Comparison of ENCODE assay signal across 21 cellular contexts in genomic region chr5:79802995-79803394, GRCh38.
A peak's percentile ranks its signal among the peaks of the same experiment; 100 is the strongest.
DNase-seq lines count a peak whose midpoint lies in the region; ATAC-seq, FAIRE-seq and TF ChIP-seq lines count a peak whose summit lies in the region.
"Had no signal": no experiment of that assay in that cellular context is flagged by ENCODE, and none has a peak within 500 bp of the region (broad histone marks: within the 10 kb centered on the region; RNA-seq: fewer than 3 reads in every experiment).

No MANE protein-coding gene starts in this region.

- H3K27me3 Mint-ChIP-seq in effector memory CD8-positive, alpha-beta T cell = peaks cover 0 to 5% of the 10 kb centered on the region in 2 donors
- H3K27me3 Mint-ChIP-seq in stimulated activated memory B cell treated with anti-CD40 and anti-IgM and Interleukin-4, amounts not matched to agents 10 μg/mL and 1 μg/mL and 100 μg/mL, for 72 hours = no peaks in the 10 kb centered on the region
- H3K27me3 Mint-ChIP-seq: T-helper 17 cell had no signal

- intact Hi-C loops in Right ventricle myocardium inferior (cut with DNase I) = no loop called here
- intact Hi-C loops in left colon (cut with DNase I, micrococcal nuclease) = no loop called here

- H3K4me1 Mint-ChIP-seq in effector memory CD8-positive, alpha-beta T cell (ENCODE audit: low read depth in 2 of 2) = peaks cover 0 to 6% of the 10 kb centered on the region in 2 donors
- H3K4me1 Mint-ChIP-seq in stimulated activated memory B cell treated with anti-CD40 and anti-IgM and Interleukin-4, amounts not matched to agents 10 μg/mL and 1 μg/mL and 100 μg/mL, for 72 hours = peaks cover 11% of the 10 kb centered on the region

- ATAC-seq in Right ventricle myocardium inferior (no peak), left colon (peak; percentile 72)
- no peak for ATAC-seq in effector memory CD8-positive, alpha-beta T cell (replicated peaks)
- no peak for ATAC-seq in stimulated activated memory B cell treated with anti-CD40 and anti-IgM and Interleukin-4, amounts not matched to agents 10 μg/mL and 1 μg/mL and 100 μg/mL, for 72 hours
- ATAC-seq: GM23338, Panc1, T-helper 17 cell had no signal

- H3K4me1 ChIP-seq in cardiac muscle cell (ENCODE audit: low read depth) = peaks cover 5% of the 10 kb centered on the region

- FAIRE-seq in GM12891 (lab: Jason Lieb, UNC) = peak; percentile 45
- FAIRE-seq: A204.1, GM12892, HTR-8/SVneo had no signal

- H3K27me3 ChIP-seq in cardiac muscle cell = no peaks in the 10 kb centered on the region

- no peak for TF ChIP-seq CTCF in cardiac muscle cell (IDR thresholded peaks at IDR 0.05; ENCODE audit: low read depth, low read length)

- peaks cover 33% of the 10 kb centered on the region for H3K36me3 ChIP-seq in cardiac muscle cell

- H3K4me3 Mint-ChIP-seq in effector memory CD8-positive, alpha-beta T cell = no peak overlapping the region
- H3K4me3 Mint-ChIP-seq in stimulated activated memory B cell treated with anti-CD40 and anti-IgM and Interleukin-4, amounts not matched to agents 10 μg/mL and 1 μg/mL and 100 μg/mL, for 72 hours = no peak overlapping the region
- H3K4me3 Mint-ChIP-seq: CD4-positive, CD25-positive, alpha-beta regulatory T cell; GM23338; IgD-negative memory B cell; T-helper 17 cell had no signal

- no peak overlapping the region for H3K27ac Mint-ChIP-seq in effector memory CD8-positive, alpha-beta T cell
- H3K27ac Mint-ChIP-seq in stimulated activated memory B cell treated with anti-CD40 and anti-IgM and Interleukin-4, amounts not matched to agents 10 μg/mL and 1 μg/mL and 100 μg/mL, for 72 hours = no peak overlapping the region
- H3K27ac Mint-ChIP-seq: CD4-positive, CD25-positive, alpha-beta regulatory T cell; GM23338; IgD-negative memory B cell; T-helper 17 cell had no signal

- no peaks in the 10 kb centered on the region for H3K9me3 ChIP-seq in cardiac muscle cell (ENCODE audit: low read depth)

- H3K27ac ChIP-seq in cardiac muscle cell = peak overlapping the region; percentile 27

- TF ChIP-seq POLR2A in GM12891 (IDR thresholded peaks at IDR 0.05; ENCODE audit: low read depth, low read length) = no peak

- H3K9me3 Mint-ChIP-seq in effector memory CD8-positive, alpha-beta T cell = no peaks in the 10 kb centered on the region
- no peaks in the 10 kb centered on the region for H3K9me3 Mint-ChIP-seq in stimulated activated memory B cell treated with anti-CD40 and anti-IgM and Interleukin-4, amounts not matched to agents 10 μg/mL and 1 μg/mL and 100 μg/mL, for 72 hours
- H3K9me3 Mint-ChIP-seq: GM23338, IgD-negative memory B cell had no signal

- DNase-seq in cardiac muscle cell (ENCODE audit: low read depth in 1 of 2, low spot score in 1 of 2) (no peak), Right ventricle myocardium inferior (ENCODE audit: missing footprints) (no peak), GM12891 (ENCODE audit: insufficient read length, low spot score) (no peak), left colon (no peak), NCI-H446 treated with DMSO at 0.1 percent for 48 hours (lab: John Stamatoyannopoulos, UW) (no peak)
- DNase-seq in effector memory CD8-positive, alpha-beta T cell = no peak
- DNase-seq: DMS79 treated with DMSO at 0.1 percent for 48 hours; HCEC 1CT; Karpas-422; NCI-H1694 treated with DMSO at 0.1 percent for 48 hours; NCI-H748 treated with DMSO at 0.1 percent for 48 hours; NK-92 treated with Interleukin-12 subunit alpha and Interleukin-12 subunit beta, amount 100 ng/mL, for 24 hours; T-helper 17 cell had no signal

- no peaks in the 10 kb centered on the region for H3K36me3 Mint-ChIP-seq in effector memory CD8-positive, alpha-beta T cell (ENCODE audit: insufficient read depth)
- H3K36me3 Mint-ChIP-seq in stimulated activated memory B cell treated with anti-CD40 and anti-IgM and Interleukin-4, amounts not matched to agents 10 μg/mL and 1 μg/mL and 100 μg/mL, for 72 hours = no peaks in the 10 kb centered on the region
- H3K36me3 Mint-ChIP-seq: CD4-positive, CD25-positive, alpha-beta regulatory T cell; IgD-negative memory B cell had no signal

- no peak overlapping the region for H3K4me3 ChIP-seq in cardiac muscle cell
- H3K4me3 ChIP-seq: GM23338 had no signal

TF ChIP-seq in GM12891, 5 proteins besides CTCF, POLR2A, EP300 and RAD21:
- TF ChIP-seq PAX5 (IDR thresholded peaks at IDR 0.05; ENCODE audit: insufficient read depth, low read length, severe bottlenecking) (no peak), SPI1 (IDR thresholded peaks at IDR 0.05; ENCODE audit: low read depth, low read length) (no peak), POU2F2 (IDR thresholded peaks at IDR 0.05; ENCODE audit: low read depth, low read length) (no peak), TAF1 (IDR thresholded peaks at IDR 0.05; ENCODE audit: low read depth, low read length) (no peak), POLR2AphosphoS5 (IDR thresholded peaks at IDR 0.05; ENCODE audit: low read depth, low read length) (no peak)
